ENCODE assay signal across 22 cellular contexts in the genomic region with DNA sequence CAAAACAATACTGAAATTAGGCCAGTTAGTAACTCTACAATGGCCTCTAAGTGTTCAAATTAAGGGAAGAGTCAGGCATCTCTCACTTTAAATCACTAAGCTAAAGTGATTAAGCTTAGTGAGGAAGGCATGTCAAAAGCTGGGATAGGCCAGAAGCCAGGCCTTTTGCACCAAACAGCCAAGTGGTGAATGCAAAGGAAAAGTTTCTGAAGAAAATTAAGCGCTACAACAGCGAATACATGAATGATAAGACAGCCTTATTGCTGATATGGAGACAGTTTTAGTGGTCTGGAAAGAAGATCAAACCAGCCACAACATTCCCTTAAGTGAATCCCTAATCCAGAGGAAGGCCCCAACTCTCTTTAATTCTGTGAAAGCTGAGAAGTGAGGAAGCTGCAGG. TPM values are rescaled to one million over a fixed set of nuclear protein-coding genes. Genes with fewer than 3 reads are reported as not detected.
DNase-seq lines count a peak whose midpoint lies in the region; ATAC-seq and TF ChIP-seq lines count a peak whose summit lies in the region.
"Had no signal": no experiment of that assay in that cellular context is flagged by ENCODE, and none has a peak within 500 bp of the region (broad histone marks: within the 10 kb centered on the region; RNA-seq: fewer than 3 reads in every experiment).

No MANE protein-coding gene starts in this region.

- no peak for ATAC-seq in activated naive CD4-positive, alpha-beta T cell treated with anti-CD3 and anti-CD28 coated beads, Interleukin-2, amount 50 U/mL, for 72 hours
- ATAC-seq in effector memory CD8-positive, alpha-beta T cell (replicated peaks), result no peak
- no peak for ATAC-seq in stimulated activated effector memory CD8-positive, alpha-beta T cell treated with anti-CD3 and anti-CD28 coated beads, Interleukin-12 subunit alpha, Interleukin-12 subunit beta, amount 100 ng/mL, for 72 hours
- no peak for ATAC-seq in GM18520 (IDR thresholded peaks at IDR 0.05; ENCODE audit: unreplicated experiment)
- ATAC-seq: A549, left cardiac atrium had no signal

- H3K36me3 ChIP-seq in Loucy (ENCODE audit: insufficient read depth, low read length), result peaks cover 75% of the 10 kb centered on the region

- H3K4me2 ChIP-seq in Loucy (ENCODE audit: low read depth, low read length, poor library complexity, severe bottlenecking), result peak overlapping the region; percentile 81
- H3K4me2 ChIP-seq: A549, hepatocyte had no signal

- H3K27me3 Mint-ChIP-seq in activated naive CD4-positive, alpha-beta T cell treated with anti-CD3 and anti-CD28 coated beads, Interleukin-2, amount 50 U/mL, for 24 hours, result no peaks in the 10 kb centered on the region
- H3K27me3 Mint-ChIP-seq in effector memory CD8-positive, alpha-beta T cell, result no peaks in the 10 kb centered on the region

- peaks cover 66% of the 10 kb centered on the region for H3K4me1 Mint-ChIP-seq in activated naive CD4-positive, alpha-beta T cell treated with anti-CD3 and anti-CD28 coated beads, Interleukin-2, amount 50 U/mL, for 24 hours
- peaks cover 35 to 64% of the 10 kb centered on the region in 2 donors for H3K4me1 Mint-ChIP-seq in effector memory CD8-positive, alpha-beta T cell (ENCODE audit: low read depth in 2 of 2)
- H3K4me1 Mint-ChIP-seq in stimulated activated effector memory CD8-positive, alpha-beta T cell treated with anti-CD3 and anti-CD28 coated beads, Interleukin-12 subunit alpha, Interleukin-12 subunit beta, amount 100 ng/mL, for 72 hours, result peaks cover 36% of the 10 kb centered on the region

- H3K4me3 ChIP-seq in Loucy (ENCODE audit: low read length, poor library complexity, severe bottlenecking), result peak overlapping the region; percentile 46
- H3K4me3 ChIP-seq: A549, esophagus squamous epithelium, hepatocyte, stomach, tibial artery had no signal

- no peak for DNase-seq in activated naive CD4-positive, alpha-beta T cell treated with anti-CD3 and anti-CD28 coated beads, Interleukin-2, amount 50 U/mL, for 72 hours (ENCODE audit: low spot score in 2 of 2)
- DNase-seq in effector memory CD8-positive, alpha-beta T cell, result no peak
- DNase-seq in stimulated activated effector memory CD8-positive, alpha-beta T cell treated with anti-CD3 and anti-CD28 coated beads, Interleukin-12 subunit alpha, Interleukin-12 subunit beta, amount 100 ng/mL, for 72 hours (ENCODE audit: low spot score in 2 of 2), result no peak
- DNase-seq in DMS 273 (lab: John Stamatoyannopoulos, UW; ENCODE audit: unreplicated experiment), result no peak
- DNase-seq in NCI-H2196 treated with DMSO at 0.1 percent for 48 hours (lab: John Stamatoyannopoulos, UW; ENCODE audit: unreplicated experiment), result no peak
- DNase-seq: activated CD4-positive, alpha-beta T cell treated with anti-CD3 and anti-CD28 coated beads for 1 hour; activated CD8-positive, alpha-beta memory T cell treated with anti-CD3 and anti-CD28 coated beads for 24 hours; activated gamma-delta T cell treated with Interleukin-2 at 50 U/mL for 16 hours; amygdala; Calu3; esophagus squamous epithelium; KG1; left cardiac atrium; NCI-H1436 treated with DMSO at 0.1 percent for 48 hours; NCI-H446; stomach; tibial artery had no signal

- no peaks in the 10 kb centered on the region for H3K9me2 ChIP-seq in Loucy (replicated peaks; ENCODE audit: low read depth, low read length)

- peaks cover 98% of the 10 kb centered on the region for H3K79me2 ChIP-seq in Loucy (ENCODE audit: insufficient read depth, low read length)

- no peak overlapping the region for H2AFZ ChIP-seq in Loucy (ENCODE audit: low read length)
- H2AFZ ChIP-seq: hepatocyte had no signal

- H3K9me3 Mint-ChIP-seq in activated naive CD4-positive, alpha-beta T cell treated with anti-CD3 and anti-CD28 coated beads, Interleukin-2, amount 50 U/mL, for 24 hours, result no peaks in the 10 kb centered on the region
- H3K9me3 Mint-ChIP-seq in activated naive CD4-positive, alpha-beta T cell treated with anti-CD3 and anti-CD28 coated beads, Interleukin-2, amount 50 U/mL, for 72 hours, result no peaks in the 10 kb centered on the region
- H3K9me3 Mint-ChIP-seq in effector memory CD8-positive, alpha-beta T cell, result no peaks in the 10 kb centered on the region
- H3K9me3 Mint-ChIP-seq in stimulated activated effector memory CD8-positive, alpha-beta T cell treated with anti-CD3 and anti-CD28 coated beads, Interleukin-12 subunit alpha, Interleukin-12 subunit beta, amount 100 ng/mL, for 72 hours, result no peaks in the 10 kb centered on the region

- peaks cover 15% of the 10 kb centered on the region for H3K36me3 Mint-ChIP-seq in activated naive CD4-positive, alpha-beta T cell treated with anti-CD3 and anti-CD28 coated beads, Interleukin-2, amount 50 U/mL, for 24 hours
- peaks cover 18 to 45% of the 10 kb centered on the region in 2 donors for H3K36me3 Mint-ChIP-seq in activated naive CD4-positive, alpha-beta T cell treated with anti-CD3 and anti-CD28 coated beads, Interleukin-2, amount 50 U/mL, for 72 hours
- H3K36me3 Mint-ChIP-seq in effector memory CD8-positive, alpha-beta T cell (ENCODE audit: insufficient read depth), result peaks cover 64% of the 10 kb centered on the region
- peaks cover 99% of the 10 kb centered on the region for H3K36me3 Mint-ChIP-seq in stimulated activated effector memory CD8-positive, alpha-beta T cell treated with anti-CD3 and anti-CD28 coated beads, Interleukin-12 subunit alpha, Interleukin-12 subunit beta, amount 100 ng/mL, for 72 hours

- H3K9me3 ChIP-seq in Loucy (ENCODE audit: insufficient read depth, low read depth, low read length), result no peaks in the 10 kb centered on the region
- H3K9me3 ChIP-seq: A549, esophagus squamous epithelium, stomach, tibial artery had no signal

- H3K27ac Mint-ChIP-seq in activated naive CD4-positive, alpha-beta T cell treated with anti-CD3 and anti-CD28 coated beads, Interleukin-2, amount 50 U/mL, for 24 hours, result peak overlapping the region; percentile 59
- peak overlapping the region in 1 of 2 donors; percentile 75 for H3K27ac Mint-ChIP-seq in activated naive CD4-positive, alpha-beta T cell treated with anti-CD3 and anti-CD28 coated beads, Interleukin-2, amount 50 U/mL, for 72 hours
- peak overlapping the region; percentile 45 to 57 for H3K27ac Mint-ChIP-seq in effector memory CD8-positive, alpha-beta T cell
- peak overlapping the region; percentile 6 for H3K27ac Mint-ChIP-seq in stimulated activated effector memory CD8-positive, alpha-beta T cell treated with anti-CD3 and anti-CD28 coated beads, Interleukin-12 subunit alpha, Interleukin-12 subunit beta, amount 100 ng/mL, for 72 hours

- H3K27me3 ChIP-seq in Loucy (ENCODE audit: insufficient read depth, low read length, poor library complexity, severe bottlenecking), result no peaks in the 10 kb centered on the region
- H3K27me3 ChIP-seq: esophagus squamous epithelium, hepatocyte, stomach, tibial artery had no signal

- no peak for TF ChIP-seq CTCF in Loucy (conservative IDR thresholded peaks at IDR 0.05; ENCODE audit: low read length)

- H3K9ac ChIP-seq in Loucy (ENCODE audit: low read depth, low read length, poor library complexity, severe bottlenecking), result peak overlapping the region; percentile 38

- H4K20me1 ChIP-seq in Loucy (ENCODE audit: insufficient read depth, low read length, poor library complexity, severe bottlenecking), result peaks cover 97% of the 10 kb centered on the region

- H3K4me1 ChIP-seq in Loucy (ENCODE audit: insufficient read depth, low read length, poor library complexity, severe bottlenecking), result peaks cover 50% of the 10 kb centered on the region
- H3K4me1 ChIP-seq: A549, tibial artery had no signal

- H3K4me3 Mint-ChIP-seq in activated naive CD4-positive, alpha-beta T cell treated with anti-CD3 and anti-CD28 coated beads, Interleukin-2, amount 50 U/mL, for 24 hours, result no peak overlapping the region
- no peak overlapping the region for H3K4me3 Mint-ChIP-seq in effector memory CD8-positive, alpha-beta T cell
- H3K4me3 Mint-ChIP-seq in stimulated activated effector memory CD8-positive, alpha-beta T cell treated with anti-CD3 and anti-CD28 coated beads, Interleukin-12 subunit alpha, Interleukin-12 subunit beta, amount 100 ng/mL, for 72 hours, result no peak overlapping the region

- 0 out of 2 replicates have a peak, but pooled peaks cover 3% of the 10 kb centered on the region for H3F3A ChIP-seq in Loucy (ENCODE audit: low read depth)

RNA-seq across cellular contexts. Expression of a gene that starts 12.1 kb away (rescaled TPM):
- 100 to 1,000 TPM in 1 of 2 donors, 10 to 100 TPM in 1; 94.1 to 127 TPM for total RNA-seq in activated naive CD4-positive, alpha-beta T cell treated with anti-CD3 and anti-CD28 coated beads, Interleukin-2, amount 50 U/mL, for 72 hours

RNA-seq across cellular contexts. Expression of a gene that starts 46.1 kb away (rescaled TPM):
- total RNA-seq in activated naive CD4-positive, alpha-beta T cell treated with anti-CD3 and anti-CD28 coated beads, Interleukin-2, amount 50 U/mL, for 72 hours, result 10 to 100 TPM; 16.5 to 27.5 TPM

RNA-seq across cellular contexts. Expression of a gene that starts 47.6 kb away (rescaled TPM):
- 10 to 100 TPM; 73.0 to 80.4 TPM for total RNA-seq in activated naive CD4-positive, alpha-beta T cell treated with anti-CD3 and anti-CD28 coated beads, Interleukin-2, amount 50 U/mL, for 72 hours
